8 cellular contexts compared by ENCODE assay signal in genomic region chr2:215917953-215918620, GRCh38.
DNase-seq lines count a peak whose midpoint lies in the region; ATAC-seq, FAIRE-seq and TF ChIP-seq lines count a peak whose summit lies in the region.

No MANE protein-coding gene starts in this region.

- peak overlapping the region in 1 of 2 experiments; percentile 33; a peak in 2 of 5 replicates for H3K4me3 Mint-ChIP-seq in H9

- no peaks in the 10 kb centered on the region for H3K79me1 ChIP-seq in H9 (ENCODE audit: insufficient read depth, low read depth, low read length, poor library complexity, severe bottlenecking)

- peaks cover 0 to 3% (median 0%) of the 10 kb centered on the region in 3 experiments; a peak in 1 of 7 replicates for H3K36me3 Mint-ChIP-seq in H9 (ENCODE audit: insufficient read depth in 1 of 3, low read depth in 3 of 3)

- TF ChIP-seq CTCF in H9 (conservative IDR thresholded peaks at IDR 0.05) = no peak
- peak; percentile 6 for TF ChIP-seq CTCF in foreskin keratinocyte (conservative IDR thresholded peaks at IDR 0.05)
- no peak for TF ChIP-seq CTCF in suprapubic skin (IDR thresholded peaks at IDR 0.05)

- peaks cover 4% of the 10 kb centered on the region; the same call in 1 of the 2 replicates for H3K4me1 ChIP-seq in H9 (ENCODE audit: insufficient read depth, low read length)
- no peaks in the 10 kb centered on the region for H3K4me1 ChIP-seq in foreskin keratinocyte
- peaks cover 7% of the 10 kb centered on the region for H3K4me1 ChIP-seq in suprapubic skin

- peaks cover 0 to 2% of the 10 kb centered on the region in 2 experiments; a peak in 1 of 5 replicates for H3K9me3 Mint-ChIP-seq in H9

- no peak overlapping the region for H2BK5ac ChIP-seq in H9 (ENCODE audit: insufficient read length, low read length)

- no peak overlapping the region for H2AFZ ChIP-seq in H9 (ENCODE audit: low read length)

- H2BK120ac ChIP-seq in H9 (ENCODE audit: low read depth, low read length, poor library complexity, severe bottlenecking) = no peak overlapping the region

- H3K27me3 Mint-ChIP-seq in H9 (ENCODE audit: low read depth) = peaks cover 2% of the 10 kb centered on the region; the same call in 1 of the 2 replicates

- no peaks in the 10 kb centered on the region for H3K27me3 ChIP-seq in H9 (ENCODE audit: insufficient read depth, low read length)
- H3K27me3 ChIP-seq in foreskin keratinocyte = no peaks in the 10 kb centered on the region
- H3K27me3 ChIP-seq in suprapubic skin = no peaks in the 10 kb centered on the region

- no peak overlapping the region for H3T11ph ChIP-seq in H9 (ENCODE audit: low read length)

- H3K27ac Mint-ChIP-seq in H9 = peak overlapping the region; percentile 69 to 87 (median 70); a peak in 6 of 7 replicates

- DNase-seq in H9 (no peak), NCI-H1048 (lab: John Stamatoyannopoulos, UW) (peak; percentile 24), foreskin keratinocyte (peak; percentile 44 to 73), suprapubic skin (ENCODE audit: low spot score in 2 of 2) (no peak), RCC 7860 (ENCODE audit: low spot score) (no peak), GDM1 (lab: John Stamatoyannopoulos, UW) (no peak), NCI-H82 (lab: John Stamatoyannopoulos, UW) (no peak)

- H3K23me2 ChIP-seq in H9 (ENCODE audit: insufficient read length, low read depth, low read length, poor library complexity, severe bottlenecking) = peaks cover 2% of the 10 kb centered on the region

- no peaks in the 10 kb centered on the region for H3K9me3 ChIP-seq in H9 (ENCODE audit: control insufficient read depth, low read depth, low read length)
- no peaks in the 10 kb centered on the region for H3K9me3 ChIP-seq in suprapubic skin

- H3K79me2 ChIP-seq in H9 (ENCODE audit: insufficient read depth, low read length) = no peaks in the 10 kb centered on the region

- H2BK15ac ChIP-seq in H9 (ENCODE audit: low read depth, low read length) = no peak overlapping the region

- H2BK20ac ChIP-seq in H9 (ENCODE audit: low read depth, low read length, poor library complexity, severe bottlenecking) = no peak overlapping the region

- H3K4me1 Mint-ChIP-seq in H9 = peaks cover 35 to 59% of the 10 kb centered on the region in 2 experiments

- no peak overlapping the region for H3K4me3 ChIP-seq in suprapubic skin

- no peak for TF ChIP-seq EP300 in suprapubic skin (IDR thresholded peaks at IDR 0.05)

- H4K8ac ChIP-seq in H9 (replicated peaks; ENCODE audit: insufficient read length, low read depth, low read length) = no peak overlapping the region

- H2AK5ac ChIP-seq in H9 (ENCODE audit: insufficient read length, low read length) = no peak overlapping the region

- peak overlapping the region; percentile 24 for H3K4me2 ChIP-seq in H9 (ENCODE audit: insufficient read depth, insufficient read length, low read length)

- TF ChIP-seq POLR2A in suprapubic skin (IDR thresholded peaks at IDR 0.05) = no peak

- H3K23ac ChIP-seq in H9 (ENCODE audit: insufficient read length, low read depth, low read length) = no peak overlapping the region

- no peak overlapping the region for H4K91ac ChIP-seq in H9 (ENCODE audit: insufficient read length, low read depth, low read length)

- no peak overlapping the region for H3K18ac ChIP-seq in H9 (ENCODE audit: insufficient read length, low read depth, low read length)

- peak; percentile 69 for ATAC-seq in GM18517 (IDR thresholded peaks at IDR 0.05; ENCODE audit: unreplicated experiment)
- ATAC-seq in foreskin keratinocyte = peak; percentile 64

- no peak overlapping the region for H3K9ac ChIP-seq in H9 (ENCODE audit: extremely low read depth, insufficient read length, low read length)

- no peak overlapping the region for H2BK12ac ChIP-seq in H9 (ENCODE audit: insufficient read length, low read depth, low read length)

- WGBS in H9 (ENCODE audit: extremely low coverage, insufficient read length, low lambda C conversion rate) = no CpG with 5 or more reads among the region's 3 CpGs
- 45% methylated on average over 3 of the region's 3 CpGs for WGBS in suprapubic skin

- H4K5ac ChIP-seq in H9 (ENCODE audit: insufficient read length, low read depth, low read length) = no peak overlapping the region

- H3K27ac ChIP-seq in H9 (ENCODE audit: insufficient read length, low read depth, low read length) (peak overlapping the region; percentile 70), foreskin keratinocyte (no peak overlapping the region), suprapubic skin (no peak overlapping the region)

- H3K14ac ChIP-seq in H9 (ENCODE audit: insufficient read depth, low read length) = no peak overlapping the region

- no peak overlapping the region for H3K56ac ChIP-seq in H9 (ENCODE audit: insufficient read length, low read depth, low read length)

- no peaks in the 10 kb centered on the region for H4K20me1 ChIP-seq in H9 (ENCODE audit: control insufficient read depth, insufficient read depth, insufficient read length)

- no peaks in the 10 kb centered on the region for H3K36me3 ChIP-seq in suprapubic skin

- no peak for FAIRE-seq in RCC 7860 (lab: Jason Lieb, UNC)

- H3K4ac ChIP-seq in H9 (ENCODE audit: low read depth, low read length) = no peak overlapping the region

Comparison
In these comparisons a context has a peak if more than half of its experiments do, and no peak if none do; other contexts are left out.
1. DNase-seq: peak in NCI-H1048 (single experiment) and foreskin keratinocyte (2 of 2); none in H9 (single experiment), suprapubic skin (0 of 2), RCC 7860 (single experiment), GDM1 (single experiment) and NCI-H82 (single experiment).